8 cellular contexts compared by ENCODE assay signal in the genomic region with DNA sequence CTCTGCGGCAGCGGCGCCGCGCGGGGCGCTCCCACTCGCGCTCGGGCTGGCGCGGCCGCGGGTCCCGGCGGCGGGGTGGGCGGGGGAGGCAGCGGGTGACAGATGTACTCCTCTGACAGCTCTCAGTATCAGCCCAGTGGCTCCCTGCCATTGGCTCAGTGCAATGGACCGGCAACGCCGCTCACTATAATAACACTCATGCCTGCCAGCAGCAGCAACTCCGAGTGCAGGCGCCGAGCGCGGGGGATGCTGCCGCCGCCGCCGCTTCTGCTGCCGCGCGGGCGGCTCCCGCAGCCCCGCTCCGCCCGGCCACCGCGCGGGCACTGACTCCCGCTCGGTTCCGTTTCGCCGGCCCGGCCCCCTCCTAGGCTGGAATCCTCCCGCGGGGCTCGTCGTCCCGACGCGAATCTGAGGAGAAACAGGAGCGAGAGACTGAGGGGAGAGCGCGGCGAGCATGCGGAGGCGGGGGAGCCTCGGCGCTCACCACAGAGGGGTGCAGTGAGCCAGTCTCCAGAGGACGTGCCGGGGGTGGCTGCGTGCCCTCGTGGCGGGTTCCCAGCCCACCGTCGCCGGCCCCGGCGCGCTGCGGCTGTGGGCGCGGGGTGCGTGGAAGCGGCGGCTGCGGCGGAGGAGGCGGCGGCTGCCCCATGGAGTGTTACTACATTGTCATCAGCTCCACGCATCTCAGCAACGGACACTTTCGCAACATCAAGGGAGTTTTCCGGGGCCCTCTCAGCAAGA. TPM values are rescaled to one million over a fixed set of nuclear protein-coding genes. Genes with fewer than 3 reads are reported as not detected.
DNase-seq lines count a peak whose midpoint lies in the region; ATAC-seq, FAIRE-seq and TF ChIP-seq lines count a peak whose summit lies in the region.

Gene ZNF804A, plus strand, starts transcription at position 217 of the 741 bp plus-strand sequence. Its CDS starts 431 bp downstream, at position 648.

- dilution Hi-C loops in keratinocyte (cut with MboI; ENCODE audit: extremely low pct_ligation_motif_present, low sequenced_read_pairs) = no loop called here

- FAIRE-seq in keratinocyte (lab: Jason Lieb, UNC) = no peak

- H3K4me1 ChIP-seq in RWPE2 (ENCODE audit: insufficient read depth, poor library complexity, severe bottlenecking) (peaks cover 5% of the 10 kb centered on the region), keratinocyte (ENCODE audit: control insufficient read depth, extremely low read depth, insufficient read depth, low read length) (peaks cover 6% of the 10 kb centered on the region), skeletal muscle tissue (ENCODE audit: control insufficient read depth in 3 of 3, insufficient read depth in 3 of 3, low read length in 3 of 3) (peaks cover 5 to 12% (median 5%) of the 10 kb centered on the region in 3 donors)

- H3K36me3 ChIP-seq in RWPE2 (ENCODE audit: low read depth) (no peaks in the 10 kb centered on the region), keratinocyte (ENCODE audit: control insufficient read depth in 2 of 2, extremely low read depth in 1 of 2, insufficient read depth in 2 of 2, low read length in 2 of 2) (no peaks in the 10 kb centered on the region), skeletal muscle tissue (ENCODE audit: control insufficient read depth in 3 of 3, insufficient read depth in 3 of 3, low read length in 3 of 3) (no peaks in the 10 kb centered on the region)

- H3K27ac ChIP-seq in RWPE2 (ENCODE audit: poor library complexity, severe bottlenecking) = no peak within 1 kb of the TSS
- no peak within 1 kb of the TSS for H3K27ac ChIP-seq in keratinocyte (ENCODE audit: control insufficient read depth, insufficient read depth, low read length)
- H3K27ac ChIP-seq in skeletal muscle tissue (ENCODE audit: low read depth, low read length) = no peak within 1 kb of the TSS

- H3K4me3 ChIP-seq in RWPE2 (ENCODE audit: severe bottlenecking) = peak within 1 kb of the TSS; percentile 45
- peak within 1 kb of the TSS; percentile 41 to 70 (median 65) for H3K4me3 ChIP-seq in keratinocyte (ENCODE audit: control insufficient read depth in 2 of 3, extremely low read depth in 1 of 3, insufficient read depth in 2 of 3, low read depth in 1 of 3, low read length in 3 of 3)
- peak within 1 kb of the TSS; percentile 58 to 66 (median 62) for H3K4me3 ChIP-seq in skeletal muscle tissue (ENCODE audit: low read length in 3 of 3)

- H3K9ac ChIP-seq in keratinocyte (ENCODE audit: control insufficient read depth, extremely low read depth, insufficient read depth, low read length) (peak within 1 kb of the TSS; percentile 28), skeletal muscle tissue (ENCODE audit: low read depth in 1 of 3, low read length in 3 of 3) (peak within 1 kb of the TSS in 1 of 3 donors; percentile 29)

- peak; percentile 61 to 73 for ATAC-seq in activated CD4-positive, CD25-positive, alpha-beta regulatory T cell treated with anti-CD3 and anti-CD28 coated beads, Interleukin-2, amount 50 U/mL, for 24 hours
- ATAC-seq in GM21737 (IDR thresholded peaks at IDR 0.05; ENCODE audit: unreplicated experiment) = peak; percentile 85
- ATAC-seq in RWPE2 (ENCODE audit: low read depth) = peak; percentile 60

- H2AFZ ChIP-seq in keratinocyte (ENCODE audit: control insufficient read depth, low read length) = peak within 1 kb of the TSS; percentile 80

- no peaks in the 10 kb centered on the region for H3K79me2 ChIP-seq in keratinocyte (ENCODE audit: control insufficient read depth, insufficient read depth, low read length)

- H3K9me1 ChIP-seq in keratinocyte (ENCODE audit: control insufficient read depth, extremely low read depth, insufficient read depth, low read length) = no peaks in the 10 kb centered on the region

- TF ChIP-seq CTCF in RWPE2 (IDR thresholded peaks at IDR 0.05; ENCODE audit: poor library complexity, severe bottlenecking) (no peak), keratinocyte (optimal IDR thresholded peaks at IDR 0.05 in 1 of 3, IDR thresholded peaks at IDR 0.05 in 1 of 3, conservative IDR thresholded peaks at IDR 0.05 in 1 of 3; ENCODE audit: extremely low read depth in 1 of 3, insufficient read depth in 2 of 3, low read length in 3 of 3) (no peak)

- no peaks in the 10 kb centered on the region for H4K20me1 ChIP-seq in keratinocyte (ENCODE audit: control insufficient read depth, extremely low read depth, insufficient read depth, low read length)

- H3K27me3 ChIP-seq in RWPE2 (ENCODE audit: insufficient read depth, poor library complexity, severe bottlenecking) (peaks cover 43% of the 10 kb centered on the region), keratinocyte (ENCODE audit: control insufficient read depth, extremely low read depth, insufficient read depth, low read length) (peaks cover 24% of the 10 kb centered on the region), skeletal muscle tissue (ENCODE audit: control insufficient read depth in 3 of 3, insufficient read depth in 3 of 3, low read length in 3 of 3) (peaks cover 18 to 25% (median 25%) of the 10 kb centered on the region in 3 donors)

- H3K9me3 ChIP-seq in RWPE2 (ENCODE audit: severe bottlenecking) = no peaks in the 10 kb centered on the region
- no peaks in the 10 kb centered on the region for H3K9me3 ChIP-seq in keratinocyte (ENCODE audit: control insufficient read depth, low read depth, low read length)
- H3K9me3 ChIP-seq in skeletal muscle tissue (ENCODE audit: control insufficient read depth in 3 of 3, low read length in 3 of 3) = no peaks in the 10 kb centered on the region

- DNase-seq in activated CD4-positive, CD25-positive, alpha-beta regulatory T cell (lab: John Stamatoyannopoulos, UW) = no peak
- DNase-seq in HuH-7 (ENCODE audit: low spot score) (peak; percentile 65), RWPE2 (ENCODE audit: low spot score) (no peak), cerebellar cortex (ENCODE audit: low spot score) (peak; percentile 89), keratinocyte (ENCODE audit: low read depth, low spot score) (no peak)

- H3K4me2 ChIP-seq in keratinocyte (ENCODE audit: control insufficient read depth, extremely low read depth, insufficient read depth, low read depth, low read length) = peak within 1 kb of the TSS; percentile 82

RNA-seq across cellular contexts. Expression of gene ZNF804A, which starts in this region (rescaled TPM):
- polyA plus RNA-seq in keratinocyte = 0.05 to 0.08 TPM (median 0.06 TPM) in 3 replicates
- polyA plus RNA-seq in keratinocyte (2011; ENCODE audit: low read depth) = 0.87 TPM
- polyA plus RNA-seq in keratinocyte (2011; cell fraction: cytosol; rRNA removed) = 0.05 and 0.10 TPM in 2 replicates
- 0.09 TPM in 1 of 2 replicates, not detected in the other for polyA plus RNA-seq in keratinocyte (2011; cell fraction: nucleus; rRNA removed)
- 0.02 and 0.13 TPM in 2 replicates for polyA plus RNA-seq in keratinocyte (2012; ENCODE audit: low replicate concordance)
- 0.10 to 0.13 TPM in 2 of 3 replicates, not detected in the other for polyA minus RNA-seq in keratinocyte
- polyA minus RNA-seq in keratinocyte (2011; cell fraction: cytosol; rRNA and poly(A)+ RNA removed) = not detected
- 0.11 and 0.23 TPM in 2 replicates for polyA minus RNA-seq in keratinocyte (2011; cell fraction: nucleus; rRNA and poly(A)+ RNA removed)
- under 0.01 TPM for total RNA-seq in skeletal muscle tissue

Comparison
In these comparisons a context has a peak if more than half of its experiments do, and no peak if none do; other contexts are left out.
1. DNase-seq: peak in HuH-7 (single experiment) and cerebellar cortex (single experiment); none in activated CD4-positive, CD25-positive, alpha-beta regulatory T cell (0 of 4), RWPE2 (single experiment) and keratinocyte (single experiment).
2. Peak in every context shown above with its lines, with median percentiles within 50 percentile points of each other: ATAC-seq and H3K4me3 ChIP-seq.